2 cellular contexts compared by ENCODE assay signal in the genomic region with DNA sequence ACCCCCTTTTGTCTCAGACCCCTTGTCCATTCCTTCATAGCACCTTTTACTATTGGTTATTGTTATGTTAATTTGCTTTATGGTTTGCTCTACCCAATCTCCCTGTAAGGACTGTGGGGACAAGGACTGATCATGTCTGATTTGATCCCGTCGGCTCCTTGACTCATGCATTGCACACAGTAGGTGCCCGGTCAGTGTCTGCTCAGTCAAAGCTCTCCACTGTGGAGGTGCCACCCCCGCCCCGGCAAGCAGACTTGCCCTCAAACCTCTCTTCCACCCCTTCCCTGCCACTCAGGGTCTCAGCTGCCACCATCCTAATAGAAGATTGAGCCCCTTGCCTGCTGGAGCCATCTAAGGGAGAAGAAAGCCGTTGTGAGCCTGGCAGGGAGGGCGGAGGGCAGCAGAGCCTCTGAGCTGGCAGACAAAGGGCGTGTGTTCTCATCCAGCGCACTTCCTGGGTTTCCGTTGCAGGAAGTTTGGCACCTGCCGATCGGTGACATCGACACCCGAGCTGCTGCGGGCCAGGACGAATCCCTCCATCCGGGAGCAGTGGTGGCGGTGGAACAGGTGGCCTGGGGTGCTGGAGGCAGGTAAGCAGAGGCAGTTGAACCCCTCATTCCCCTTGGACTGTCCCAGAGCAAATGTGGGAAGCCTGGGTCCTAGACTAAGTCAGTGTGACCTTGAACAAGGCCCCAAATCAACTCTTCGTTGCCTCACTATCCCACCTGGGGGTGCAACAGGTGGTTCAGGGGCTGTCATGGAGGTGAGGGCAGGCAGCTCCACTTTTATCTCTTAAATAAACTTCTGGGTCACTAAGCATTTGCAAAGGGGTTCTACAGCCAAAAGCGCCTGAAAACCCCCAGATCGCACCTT.
TF ChIP-seq lines count a peak whose summit lies in the region.

No MANE protein-coding gene starts in this region.

TF ChIP-seq in GM23338, 12 proteins besides CTCF, POLR2A, EP300 and RAD21:
- no peak for TF ChIP-seq ZNF331 (CRISPR knock-in tag; IDR thresholded peaks at IDR 0.05; ENCODE audit: low read depth)
- TF ChIP-seq EZH2 (IDR thresholded peaks at IDR 0.05; ENCODE audit: low read depth, unreplicated experiment) = no peak

TF ChIP-seq in SK-N-SH, 30 proteins besides CTCF, POLR2A, EP300 and RAD21:
- TF ChIP-seq, protein P1, sequence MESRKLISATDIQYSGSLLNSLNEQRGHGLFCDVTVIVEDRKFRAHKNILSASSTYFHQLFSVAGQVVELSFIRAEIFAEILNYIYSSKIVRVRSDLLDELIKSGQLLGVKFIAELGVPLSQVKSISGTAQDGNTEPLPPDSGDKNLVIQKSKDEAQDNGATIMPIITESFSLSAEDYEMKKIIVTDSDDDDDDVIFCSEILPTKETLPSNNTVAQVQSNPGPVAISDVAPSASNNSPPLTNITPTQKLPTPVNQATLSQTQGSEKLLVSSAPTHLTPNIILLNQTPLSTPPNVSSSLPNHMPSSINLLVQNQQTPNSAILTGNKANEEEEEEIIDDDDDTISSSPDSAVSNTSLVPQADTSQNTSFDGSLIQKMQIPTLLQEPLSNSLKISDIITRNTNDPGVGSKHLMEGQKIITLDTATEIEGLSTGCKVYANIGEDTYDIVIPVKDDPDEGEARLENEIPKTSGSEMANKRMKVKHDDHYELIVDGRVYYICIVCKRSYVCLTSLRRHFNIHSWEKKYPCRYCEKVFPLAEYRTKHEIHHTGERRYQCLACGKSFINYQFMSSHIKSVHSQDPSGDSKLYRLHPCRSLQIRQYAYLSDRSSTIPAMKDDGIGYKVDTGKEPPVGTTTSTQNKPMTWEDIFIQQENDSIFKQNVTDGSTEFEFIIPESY (IDR thresholded peaks at IDR 0.05; ENCODE audit: borderline replicate concordance, low read depth) = no peak
- TF ChIP-seq, protein P2, sequence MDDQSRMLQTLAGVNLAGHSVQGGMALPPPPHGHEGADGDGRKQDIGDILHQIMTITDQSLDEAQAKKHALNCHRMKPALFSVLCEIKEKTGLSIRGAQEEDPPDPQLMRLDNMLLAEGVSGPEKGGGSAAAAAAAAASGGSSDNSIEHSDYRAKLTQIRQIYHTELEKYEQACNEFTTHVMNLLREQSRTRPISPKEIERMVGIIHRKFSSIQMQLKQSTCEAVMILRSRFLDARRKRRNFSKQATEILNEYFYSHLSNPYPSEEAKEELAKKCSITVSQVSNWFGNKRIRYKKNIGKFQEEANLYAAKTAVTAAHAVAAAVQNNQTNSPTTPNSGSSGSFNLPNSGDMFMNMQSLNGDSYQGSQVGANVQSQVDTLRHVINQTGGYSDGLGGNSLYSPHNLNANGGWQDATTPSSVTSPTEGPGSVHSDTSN (IDR thresholded peaks at IDR 0.05) = no peak
- no peak for TF ChIP-seq NRF1 (IDR thresholded peaks at IDR 0.05; ENCODE audit: low read depth, low read length)
- no peak for TF ChIP-seq ELF1 (IDR thresholded peaks at IDR 0.05)
- TF ChIP-seq MEF2A (IDR thresholded peaks at IDR 0.05; ENCODE audit: borderline replicate concordance, low read depth) = no peak
- no peak for TF ChIP-seq RFX5 (IDR thresholded peaks at IDR 0.05; ENCODE audit: low read length)
- TF ChIP-seq RCOR1 (IDR thresholded peaks at IDR 0.05; ENCODE audit: low read length) = no peak
- no peak for TF ChIP-seq TEAD4 (IDR thresholded peaks at IDR 0.05; ENCODE audit: borderline replicate concordance, insufficient read depth)
- TF ChIP-seq RXRA (IDR thresholded peaks at IDR 0.05; ENCODE audit: borderline replicate concordance, low read depth) = no peak
- no peak for TF ChIP-seq TAF1 (IDR thresholded peaks at IDR 0.05; ENCODE audit: borderline replicate concordance, low read depth, low read length)
- no peak for TF ChIP-seq GABPA (IDR thresholded peaks at IDR 0.05; ENCODE audit: low read depth)
- no peak for TF ChIP-seq SMC3 (IDR thresholded peaks at IDR 0.05; ENCODE audit: low read depth, low read length)
- TF ChIP-seq NFIC (IDR thresholded peaks at IDR 0.05; ENCODE audit: borderline replicate concordance) = no peak
- no peak for TF ChIP-seq POLR2AphosphoS5 (IDR thresholded peaks at IDR 0.05; ENCODE audit: low read depth, low read length)
TF ChIP-seq in SK-N-SH: peak in this region for 0.
